ENCODE assay signal across 1 cellular context in the genomic region with DNA sequence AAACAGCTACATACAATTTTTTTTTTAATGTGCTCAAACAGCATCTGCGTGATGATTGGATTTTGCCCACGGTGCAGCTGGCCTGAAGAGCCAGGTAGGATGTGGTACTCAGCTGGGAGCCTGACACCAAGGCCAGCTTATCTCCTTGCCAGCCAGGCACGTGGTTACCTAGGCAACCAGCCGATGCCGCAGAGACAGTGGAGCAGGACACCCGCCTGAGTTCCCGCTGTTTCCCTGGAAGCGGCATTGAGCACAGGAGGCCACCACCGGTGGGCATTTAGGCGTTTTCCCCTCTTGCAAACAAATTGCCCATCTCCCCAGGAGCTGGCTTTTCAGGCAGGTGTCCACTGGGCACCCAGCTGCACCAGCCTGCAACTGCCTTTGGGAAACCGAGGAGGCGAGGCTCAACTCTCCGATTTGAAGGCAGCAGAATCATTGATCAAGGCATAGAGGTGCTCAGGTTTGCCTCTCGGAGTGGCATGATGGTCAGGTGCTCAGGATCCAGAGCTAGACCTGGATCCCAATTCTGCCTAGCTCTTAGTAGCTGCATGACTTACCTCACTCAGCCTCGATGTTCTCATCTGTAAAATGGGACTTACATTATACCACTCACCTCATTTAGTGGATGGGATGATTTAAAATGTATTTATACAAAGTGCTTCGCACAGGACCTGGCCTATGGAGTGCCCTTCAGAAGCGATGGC.
TF ChIP-seq lines count a peak whose summit lies in the region.

No MANE protein-coding gene starts in this region.

TF ChIP-seq in SK-N-SH, 30 proteins besides CTCF, POLR2A, EP300 and RAD21 (continued from another document):
- TF ChIP-seq, protein P1, sequence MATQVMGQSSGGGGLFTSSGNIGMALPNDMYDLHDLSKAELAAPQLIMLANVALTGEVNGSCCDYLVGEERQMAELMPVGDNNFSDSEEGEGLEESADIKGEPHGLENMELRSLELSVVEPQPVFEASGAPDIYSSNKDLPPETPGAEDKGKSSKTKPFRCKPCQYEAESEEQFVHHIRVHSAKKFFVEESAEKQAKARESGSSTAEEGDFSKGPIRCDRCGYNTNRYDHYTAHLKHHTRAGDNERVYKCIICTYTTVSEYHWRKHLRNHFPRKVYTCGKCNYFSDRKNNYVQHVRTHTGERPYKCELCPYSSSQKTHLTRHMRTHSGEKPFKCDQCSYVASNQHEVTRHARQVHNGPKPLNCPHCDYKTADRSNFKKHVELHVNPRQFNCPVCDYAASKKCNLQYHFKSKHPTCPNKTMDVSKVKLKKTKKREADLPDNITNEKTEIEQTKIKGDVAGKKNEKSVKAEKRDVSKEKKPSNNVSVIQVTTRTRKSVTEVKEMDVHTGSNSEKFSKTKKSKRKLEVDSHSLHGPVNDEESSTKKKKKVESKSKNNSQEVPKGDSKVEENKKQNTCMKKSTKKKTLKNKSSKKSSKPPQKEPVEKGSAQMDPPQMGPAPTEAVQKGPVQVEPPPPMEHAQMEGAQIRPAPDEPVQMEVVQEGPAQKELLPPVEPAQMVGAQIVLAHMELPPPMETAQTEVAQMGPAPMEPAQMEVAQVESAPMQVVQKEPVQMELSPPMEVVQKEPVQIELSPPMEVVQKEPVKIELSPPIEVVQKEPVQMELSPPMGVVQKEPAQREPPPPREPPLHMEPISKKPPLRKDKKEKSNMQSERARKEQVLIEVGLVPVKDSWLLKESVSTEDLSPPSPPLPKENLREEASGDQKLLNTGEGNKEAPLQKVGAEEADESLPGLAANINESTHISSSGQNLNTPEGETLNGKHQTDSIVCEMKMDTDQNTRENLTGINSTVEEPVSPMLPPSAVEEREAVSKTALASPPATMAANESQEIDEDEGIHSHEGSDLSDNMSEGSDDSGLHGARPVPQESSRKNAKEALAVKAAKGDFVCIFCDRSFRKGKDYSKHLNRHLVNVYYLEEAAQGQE (IDR thresholded peaks at IDR 0.05; ENCODE audit: low read depth, low read length): no peak
- no peak for TF ChIP-seq TAF1 (IDR thresholded peaks at IDR 0.05; ENCODE audit: borderline replicate concordance, low read depth, low read length)
- TF ChIP-seq GATA2 (CRISPR knock-in tag; IDR thresholded peaks at IDR 0.05): peak; percentile 86
- TF ChIP-seq SIN3A (IDR thresholded peaks at IDR 0.05; ENCODE audit: borderline replicate concordance, low read depth, low read length): no peak
- peak; percentile 93 for TF ChIP-seq MXI1 (IDR thresholded peaks at IDR 0.05; ENCODE audit: low read depth, low read length)
- TF ChIP-seq ELF1 (IDR thresholded peaks at IDR 0.05): no peak
- TF ChIP-seq NFIC (IDR thresholded peaks at IDR 0.05; ENCODE audit: borderline replicate concordance): no peak
- TF ChIP-seq EZH2phosphoT487 (IDR thresholded peaks at IDR 0.05; ENCODE audit: borderline replicate concordance, low read depth): no peak
- TF ChIP-seq POLR2AphosphoS5 (IDR thresholded peaks at IDR 0.05; ENCODE audit: low read depth, low read length): no peak
- TF ChIP-seq, protein P2, sequence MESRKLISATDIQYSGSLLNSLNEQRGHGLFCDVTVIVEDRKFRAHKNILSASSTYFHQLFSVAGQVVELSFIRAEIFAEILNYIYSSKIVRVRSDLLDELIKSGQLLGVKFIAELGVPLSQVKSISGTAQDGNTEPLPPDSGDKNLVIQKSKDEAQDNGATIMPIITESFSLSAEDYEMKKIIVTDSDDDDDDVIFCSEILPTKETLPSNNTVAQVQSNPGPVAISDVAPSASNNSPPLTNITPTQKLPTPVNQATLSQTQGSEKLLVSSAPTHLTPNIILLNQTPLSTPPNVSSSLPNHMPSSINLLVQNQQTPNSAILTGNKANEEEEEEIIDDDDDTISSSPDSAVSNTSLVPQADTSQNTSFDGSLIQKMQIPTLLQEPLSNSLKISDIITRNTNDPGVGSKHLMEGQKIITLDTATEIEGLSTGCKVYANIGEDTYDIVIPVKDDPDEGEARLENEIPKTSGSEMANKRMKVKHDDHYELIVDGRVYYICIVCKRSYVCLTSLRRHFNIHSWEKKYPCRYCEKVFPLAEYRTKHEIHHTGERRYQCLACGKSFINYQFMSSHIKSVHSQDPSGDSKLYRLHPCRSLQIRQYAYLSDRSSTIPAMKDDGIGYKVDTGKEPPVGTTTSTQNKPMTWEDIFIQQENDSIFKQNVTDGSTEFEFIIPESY (IDR thresholded peaks at IDR 0.05; ENCODE audit: borderline replicate concordance, low read depth): no peak
- no peak for TF ChIP-seq CHD2 (IDR thresholded peaks at IDR 0.05; ENCODE audit: low read length, partially characterized antibody)
- TF ChIP-seq, protein P3, sequence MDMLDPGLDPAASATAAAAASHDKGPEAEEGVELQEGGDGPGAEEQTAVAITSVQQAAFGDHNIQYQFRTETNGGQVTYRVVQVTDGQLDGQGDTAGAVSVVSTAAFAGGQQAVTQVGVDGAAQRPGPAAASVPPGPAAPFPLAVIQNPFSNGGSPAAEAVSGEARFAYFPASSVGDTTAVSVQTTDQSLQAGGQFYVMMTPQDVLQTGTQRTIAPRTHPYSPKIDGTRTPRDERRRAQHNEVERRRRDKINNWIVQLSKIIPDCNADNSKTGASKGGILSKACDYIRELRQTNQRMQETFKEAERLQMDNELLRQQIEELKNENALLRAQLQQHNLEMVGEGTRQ (IDR thresholded peaks at IDR 0.05; ENCODE audit: borderline replicate concordance, low read depth, low read length): no peak
- no peak for TF ChIP-seq NRF1 (IDR thresholded peaks at IDR 0.05; ENCODE audit: low read depth, low read length)
TF ChIP-seq in SK-N-SH: peak in this region for 3.
